11 cellular contexts compared by ENCODE assay signal in genomic region chr9:91427873-91428272, GRCh38. TPM values are rescaled to one million over a fixed set of nuclear protein-coding genes. Genes with fewer than 3 reads are reported as not detected.
A peak's percentile ranks its signal among the peaks of the same experiment; 100 is the strongest.
DNase-seq lines count a peak whose midpoint lies in the region; TF ChIP-seq lines count a peak whose summit lies in the region.
"Had no signal": no experiment of that assay in that cellular context is flagged by ENCODE, and none has a peak within 500 bp of the region (broad histone marks: within the 10 kb centered on the region; RNA-seq: fewer than 3 reads in every experiment).

No MANE protein-coding gene starts in this region.

- no peak for TF ChIP-seq POLR2A in esophagus muscularis mucosa (IDR thresholded peaks at IDR 0.05; ENCODE audit: low read depth)
- TF ChIP-seq POLR2A in Peyer's patch (IDR thresholded peaks at IDR 0.05) = no peak

- H3K9me3 ChIP-seq in adipocyte (ENCODE audit: control insufficient read depth, low read length) (no peaks in the 10 kb centered on the region), esophagus muscularis mucosa (no peaks in the 10 kb centered on the region), Peyer's patch (no peaks in the 10 kb centered on the region)
- H3K9me3 ChIP-seq: ascending aorta, BLaER1 had no signal

- H3K27me3 ChIP-seq in adipocyte (replicated peaks; ENCODE audit: control insufficient read depth, insufficient read depth, low read length) (no peaks in the 10 kb centered on the region), esophagus muscularis mucosa (no peaks in the 10 kb centered on the region), Peyer's patch (no peaks in the 10 kb centered on the region)
- H3K27me3 ChIP-seq: ascending aorta had no signal

- H3K4me1 ChIP-seq in adipocyte (ENCODE audit: control insufficient read depth, insufficient read depth, low read length) (peaks cover 66% of the 10 kb centered on the region), esophagus muscularis mucosa (peaks cover 0 to 26% (median 12%) of the 10 kb centered on the region in 4 donors), Peyer's patch (peaks cover 0 to 5% (median 0%) of the 10 kb centered on the region in 4 donors)

- peak overlapping the region; percentile 82 for H3K9ac ChIP-seq in adipocyte (ENCODE audit: low read length)
- H3K9ac ChIP-seq: BLaER1 had no signal

- peak; percentile 30 for DNase-seq in stimulated activated CD4-positive, alpha-beta T cell treated with anti-CD3 and anti-CD28 coated beads, Interleukin-15, amount 100 ng/mL, for 24 hours
- no peak for DNase-seq in stimulated activated CD4-positive, alpha-beta T cell treated with anti-CD3 and anti-CD28 coated beads, Interleukin-4, amount 100 ng/mL, for 4 hours
- DNase-seq in adipocyte (ENCODE audit: low read depth) (peak; percentile 71), iris pigment epithelial cell (ENCODE audit: low read depth) (peak; percentile 76), esophagus muscularis mucosa (ENCODE audit: extremely low spot score) (no peak), Peyer's patch (no peak), inferior parietal cortex (ENCODE audit: extremely low spot score) (no peak)
- no peak for DNase-seq in stimulated activated CD4-positive, alpha-beta T cell treated with anti-CD3 and anti-CD28 coated beads, Interleukin-1b, Interleukin-23, amount 100 ng/mL, for 48 hours
- DNase-seq: T-cell had no signal

- no peak for TF ChIP-seq EP300 in esophagus muscularis mucosa (IDR thresholded peaks at IDR 0.05)

- H3K4me3 ChIP-seq in adipocyte (ENCODE audit: low read length) = peak overlapping the region; percentile 59
- no peak overlapping the region for H3K4me3 ChIP-seq in esophagus muscularis mucosa
- H3K4me3 ChIP-seq in Peyer's patch = no peak overlapping the region
- H3K4me3 ChIP-seq: ascending aorta, BLaER1 had no signal

- H3K36me3 ChIP-seq in adipocyte (ENCODE audit: control insufficient read depth, insufficient read depth, low read length, severe bottlenecking) = no peaks in the 10 kb centered on the region
- H3K36me3 ChIP-seq in esophagus muscularis mucosa = no peaks in the 10 kb centered on the region
- no peaks in the 10 kb centered on the region for H3K36me3 ChIP-seq in Peyer's patch
- H3K36me3 ChIP-seq: ascending aorta, BLaER1 had no signal

- TF ChIP-seq CTCF in esophagus muscularis mucosa (IDR thresholded peaks at IDR 0.05) (no peak), Peyer's patch (IDR thresholded peaks at IDR 0.05) (no peak)

- intact Hi-C loops in esophagus muscularis mucosa (cut with DNase I) = loop anchor here (5.0 kb wide), 2 partner anchors 126 to 391 kb away; no protein-coding TSS in a partner anchor

- WGBS in esophagus muscularis mucosa = 68% methylated on average over 2 of the region's 2 CpGs

- H3K27ac ChIP-seq in esophagus muscularis mucosa (replicated peaks in 1 of 4) (peak overlapping the region in 2 of 4 donors; percentile 31 to 49), Peyer's patch (no peak overlapping the region)
- H3K27ac ChIP-seq: BLaER1 had no signal

RNA-seq across cellular contexts. Expression of gene NFIL3, which starts 4.2 kb away (rescaled TPM):
- total RNA-seq in esophagus muscularis mucosa (100 to 1,000 TPM in 1 of 4 donors, 10 to 100 TPM in 3; 16.6 to 116 (median 27.9) TPM), Peyer's patch (10 to 100 TPM; 14.0 to 31.4 (median 20.4) TPM)

Comparison
In these comparisons a context has a peak if more than half of its experiments do, and no peak if none do; other contexts are left out.
1. DNase-seq: peak in stimulated activated CD4-positive, alpha-beta T cell treated with anti-CD3 and anti-CD28 coated beads, Interleukin-15, amount 100 ng/mL, for 24 hours (single experiment), adipocyte (single experiment) and iris pigment epithelial cell (single experiment); none in stimulated activated CD4-positive, alpha-beta T cell treated with anti-CD3 and anti-CD28 coated beads, Interleukin-4, amount 100 ng/mL, for 4 hours (0 of 2), esophagus muscularis mucosa (single experiment), Peyer's patch (0 of 3), stimulated activated CD4-positive, alpha-beta T cell treated with anti-CD3 and anti-CD28 coated beads, Interleukin-1b, Interleukin-23, amount 100 ng/mL, for 48 hours (single experiment) and inferior parietal cortex (single experiment).